In the genomic region with DNA sequence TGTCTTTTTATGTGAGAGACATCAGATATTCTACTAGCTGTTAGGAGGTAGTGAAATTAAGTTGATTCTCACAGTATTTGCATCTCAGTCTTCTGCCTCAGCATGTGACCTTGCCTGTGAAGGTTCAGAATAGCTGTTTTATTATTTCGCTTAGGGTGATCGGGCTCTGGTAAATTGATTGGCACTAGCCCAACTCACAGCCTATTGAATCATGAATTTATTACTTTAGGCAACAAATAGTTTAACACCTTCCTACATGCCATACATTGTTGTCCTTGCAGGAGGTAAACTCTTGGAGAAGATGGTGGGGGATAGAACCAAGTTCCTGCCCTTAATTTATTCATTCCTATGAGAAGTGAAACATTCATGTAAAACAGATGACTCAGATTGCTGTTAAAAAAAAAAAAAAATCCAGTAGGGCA, we compare ENCODE assay signal across 10 cellular contexts.
A peak's percentile ranks its signal among the peaks of the same experiment; 100 is the strongest.
DNase-seq lines count a peak whose midpoint lies in the region; ATAC-seq and TF ChIP-seq lines count a peak whose summit lies in the region.
"Had no signal": no experiment of that assay in that cellular context is flagged by ENCODE, and none has a peak within 500 bp of the region (broad histone marks: within the 10 kb centered on the region; RNA-seq: fewer than 3 reads in every experiment).

No MANE protein-coding gene starts in this region.

- peak; percentile 73 for ATAC-seq in activated CD8-positive, alpha-beta T cell treated with anti-CD3 and anti-CD28 coated beads for 36 hours
- no peak for ATAC-seq in activated CD8-positive, alpha-beta T cell treated with anti-CD3 and anti-CD28 coated beads, Interleukin-2, amount 10 ng/mL, durations not matched to agents 7 days and 5 days
- ATAC-seq in HG02884 (IDR thresholded peaks at IDR 0.05; ENCODE audit: unreplicated experiment) (peak; percentile 45), right cardiac atrium (no peak)

- peak overlapping the region; percentile 60 for H3K4me3 ChIP-seq in OCI-LY3 (ENCODE audit: low read length)
- H3K4me3 ChIP-seq in right cardiac atrium (ENCODE audit: low read length): no peak overlapping the region
- H3K4me3 ChIP-seq: esophagus muscularis mucosa had no signal

- no peaks in the 10 kb centered on the region for H3K9me3 Mint-ChIP-seq in activated CD8-positive, alpha-beta T cell treated with anti-CD3 and anti-CD28 coated beads for 36 hours
- H3K9me3 Mint-ChIP-seq in activated CD8-positive, alpha-beta T cell treated with anti-CD3 and anti-CD28 coated beads, Interleukin-2, amount 10 ng/mL, durations not matched to agents 7 days and 5 days (ENCODE audit: insufficient read depth): no peaks in the 10 kb centered on the region
- no peaks in the 10 kb centered on the region for H3K9me3 Mint-ChIP-seq in stimulated activated naive CD8-positive, alpha-beta T cell treated with anti-CD3 and anti-CD28 coated beads, Interleukin-15, Interleukin-2, amounts not matched to agents 100 ng/mL and 50 ng/mL, for 24 hours

- no peaks in the 10 kb centered on the region for H3K27me3 ChIP-seq in OCI-LY3 (ENCODE audit: low read depth, low read length)
- no peaks in the 10 kb centered on the region for H3K27me3 ChIP-seq in right cardiac atrium (ENCODE audit: control insufficient read depth, insufficient read depth)
- H3K27me3 ChIP-seq: esophagus muscularis mucosa had no signal

- H2AFZ ChIP-seq in OCI-LY3 (ENCODE audit: low read depth, low read length): no peak overlapping the region

- H3K27ac ChIP-seq in OCI-LY3 (ENCODE audit: low read length) (peak overlapping the region; percentile 68), right cardiac atrium (ENCODE audit: low read length) (no peak overlapping the region)
- H3K27ac ChIP-seq: esophagus muscularis mucosa had no signal

- TF ChIP-seq CTCF in activated CD8-positive, alpha-beta T cell treated with anti-CD3 and anti-CD28 coated beads for 36 hours (IDR thresholded peaks at IDR 0.05): no peak
- TF ChIP-seq CTCF in OCI-LY3 (IDR thresholded peaks at IDR 0.05; ENCODE audit: low read depth, low read length): no peak

- intact Hi-C loops in activated CD8-positive, alpha-beta T cell treated with anti-CD3 and anti-CD28 coated beads for 36 hours (cut with micrococcal nuclease): no loop called here
- intact Hi-C loops in right cardiac atrium (cut with DNase I): no loop called here

- peak overlapping the region; percentile 32; the same call in 1 of the 2 replicates for H3K9ac ChIP-seq in OCI-LY3 (ENCODE audit: low read length)

- H3K79me2 ChIP-seq in OCI-LY3 (ENCODE audit: low read length): no peaks in the 10 kb centered on the region

- peaks cover 21% of the 10 kb centered on the region for H3K36me3 ChIP-seq in OCI-LY3 (replicated peaks; ENCODE audit: low read depth, low read length)
- H3K36me3 ChIP-seq: esophagus muscularis mucosa had no signal

- peaks cover 51% of the 10 kb centered on the region for H3K4me1 ChIP-seq in OCI-LY3 (ENCODE audit: low read length)
- H3K4me1 ChIP-seq in right cardiac atrium (ENCODE audit: control insufficient read depth, insufficient read depth, low read length): no peaks in the 10 kb centered on the region

- 97% methylated on average over 2 of the region's 2 CpGs for WGBS in right cardiac atrium

- peak overlapping the region; percentile 68 for H3K4me2 ChIP-seq in OCI-LY3 (ENCODE audit: low read length)

- H3K27ac Mint-ChIP-seq in activated CD8-positive, alpha-beta T cell treated with anti-CD3 and anti-CD28 coated beads for 36 hours: no peak overlapping the region
- no peak overlapping the region for H3K27ac Mint-ChIP-seq in activated CD8-positive, alpha-beta T cell treated with anti-CD3 and anti-CD28 coated beads, Interleukin-2, amount 10 ng/mL, durations not matched to agents 7 days and 5 days
- H3K27ac Mint-ChIP-seq in stimulated activated naive CD8-positive, alpha-beta T cell treated with anti-CD3 and anti-CD28 coated beads, Interleukin-15, Interleukin-2, amounts not matched to agents 100 ng/mL and 50 ng/mL, for 24 hours: peak overlapping the region; percentile 34

- no peak overlapping the region for H3K4me3 Mint-ChIP-seq in activated CD8-positive, alpha-beta T cell treated with anti-CD3 and anti-CD28 coated beads for 36 hours
- no peak overlapping the region for H3K4me3 Mint-ChIP-seq in activated CD8-positive, alpha-beta T cell treated with anti-CD3 and anti-CD28 coated beads, Interleukin-2, amount 10 ng/mL, durations not matched to agents 7 days and 5 days
- no peak overlapping the region for H3K4me3 Mint-ChIP-seq in stimulated activated naive CD8-positive, alpha-beta T cell treated with anti-CD3 and anti-CD28 coated beads, Interleukin-15, Interleukin-2, amounts not matched to agents 100 ng/mL and 50 ng/mL, for 24 hours

- H3K27me3 Mint-ChIP-seq in activated CD8-positive, alpha-beta T cell treated with anti-CD3 and anti-CD28 coated beads for 36 hours: no peaks in the 10 kb centered on the region
- H3K27me3 Mint-ChIP-seq in activated CD8-positive, alpha-beta T cell treated with anti-CD3 and anti-CD28 coated beads, Interleukin-2, amount 10 ng/mL, durations not matched to agents 7 days and 5 days (ENCODE audit: low read depth): no peaks in the 10 kb centered on the region
- no peaks in the 10 kb centered on the region for H3K27me3 Mint-ChIP-seq in stimulated activated naive CD8-positive, alpha-beta T cell treated with anti-CD3 and anti-CD28 coated beads, Interleukin-15, Interleukin-2, amounts not matched to agents 100 ng/mL and 50 ng/mL, for 24 hours

- peaks cover 8% of the 10 kb centered on the region; the same call in 1 of the 2 replicates for H3K9me3 ChIP-seq in OCI-LY3 (ENCODE audit: insufficient read depth, low read length)
- H3K9me3 ChIP-seq in right cardiac atrium (ENCODE audit: control insufficient read depth, low read length): no peaks in the 10 kb centered on the region
- H3K9me3 ChIP-seq: esophagus muscularis mucosa had no signal

- peaks cover 20% of the 10 kb centered on the region for H3K4me1 Mint-ChIP-seq in activated CD8-positive, alpha-beta T cell treated with anti-CD3 and anti-CD28 coated beads for 36 hours (ENCODE audit: low read depth)
- H3K4me1 Mint-ChIP-seq in activated CD8-positive, alpha-beta T cell treated with anti-CD3 and anti-CD28 coated beads, Interleukin-2, amount 10 ng/mL, durations not matched to agents 7 days and 5 days (ENCODE audit: low read depth): peaks cover 5% of the 10 kb centered on the region
- peaks cover 40% of the 10 kb centered on the region for H3K4me1 Mint-ChIP-seq in stimulated activated naive CD8-positive, alpha-beta T cell treated with anti-CD3 and anti-CD28 coated beads, Interleukin-15, Interleukin-2, amounts not matched to agents 100 ng/mL and 50 ng/mL, for 24 hours (ENCODE audit: low read depth)

- CTCF ChIA-PET in activated CD8-positive, alpha-beta T cell treated with anti-CD3 and anti-CD28 coated beads for 36 hours (lab: Charles Lee): interaction anchor here (1.0 to 1.2 kb wide), 2 partner anchors 17 to 20 kb away, joined by 3 to 4 read pairs; no protein-coding TSS in a partner anchor
- CTCF ChIA-PET in activated CD8-positive, alpha-beta T cell treated with anti-CD3 and anti-CD28 coated beads, Interleukin-2, amount 10 ng/mL, durations not matched to agents 7 days and 5 days (lab: Charles Lee): no interaction called here

- no peaks in the 10 kb centered on the region for H4K20me1 ChIP-seq in OCI-LY3 (ENCODE audit: insufficient read depth, low read length)

- DNase-seq in activated CD8-positive, alpha-beta T cell treated with anti-CD3 and anti-CD28 coated beads for 36 hours: no peak
- no peak for DNase-seq in activated CD8-positive, alpha-beta T cell treated with anti-CD3 and anti-CD28 coated beads, Interleukin-2, amount 10 ng/mL, durations not matched to agents 7 days and 5 days
- no peak for DNase-seq in NK-92 treated with Interleukin-12 subunit alpha and Interleukin-12 subunit beta, amount 100 ng/mL, for 24 hours (lab: John Stamatoyannopoulos, UW)
- DNase-seq in H4 (ENCODE audit: low spot score) (no peak), right cardiac atrium (no peak)
- DNase-seq: 8988T had no signal

- POLR2A ChIA-PET in activated CD8-positive, alpha-beta T cell treated with anti-CD3 and anti-CD28 coated beads for 36 hours (lab: Charles Lee): no interaction called here
- POLR2A ChIA-PET in activated CD8-positive, alpha-beta T cell treated with anti-CD3 and anti-CD28 coated beads, Interleukin-2, amount 10 ng/mL, durations not matched to agents 7 days and 5 days (lab: Charles Lee): no interaction called here

- peaks cover 7% of the 10 kb centered on the region for H3K36me3 Mint-ChIP-seq in activated CD8-positive, alpha-beta T cell treated with anti-CD3 and anti-CD28 coated beads for 36 hours (ENCODE audit: low read depth)
- peaks cover 4% of the 10 kb centered on the region for H3K36me3 Mint-ChIP-seq in activated CD8-positive, alpha-beta T cell treated with anti-CD3 and anti-CD28 coated beads, Interleukin-2, amount 10 ng/mL, durations not matched to agents 7 days and 5 days (ENCODE audit: low read depth)
- peaks cover 11% of the 10 kb centered on the region for H3K36me3 Mint-ChIP-seq in stimulated activated naive CD8-positive, alpha-beta T cell treated with anti-CD3 and anti-CD28 coated beads, Interleukin-15, Interleukin-2, amounts not matched to agents 100 ng/mL and 50 ng/mL, for 24 hours (ENCODE audit: low read depth)

Comparison
In these comparisons a context has a peak if more than half of its experiments do, and no peak if none do; other contexts are left out.
1. ATAC-seq: peak in activated CD8-positive, alpha-beta T cell treated with anti-CD3 and anti-CD28 coated beads for 36 hours (single experiment) and HG02884 (single experiment); none in activated CD8-positive, alpha-beta T cell treated with anti-CD3 and anti-CD28 coated beads, Interleukin-2, amount 10 ng/mL, durations not matched to agents 7 days and 5 days (single experiment) and right cardiac atrium (0 of 2).